In the genomic region with DNA sequence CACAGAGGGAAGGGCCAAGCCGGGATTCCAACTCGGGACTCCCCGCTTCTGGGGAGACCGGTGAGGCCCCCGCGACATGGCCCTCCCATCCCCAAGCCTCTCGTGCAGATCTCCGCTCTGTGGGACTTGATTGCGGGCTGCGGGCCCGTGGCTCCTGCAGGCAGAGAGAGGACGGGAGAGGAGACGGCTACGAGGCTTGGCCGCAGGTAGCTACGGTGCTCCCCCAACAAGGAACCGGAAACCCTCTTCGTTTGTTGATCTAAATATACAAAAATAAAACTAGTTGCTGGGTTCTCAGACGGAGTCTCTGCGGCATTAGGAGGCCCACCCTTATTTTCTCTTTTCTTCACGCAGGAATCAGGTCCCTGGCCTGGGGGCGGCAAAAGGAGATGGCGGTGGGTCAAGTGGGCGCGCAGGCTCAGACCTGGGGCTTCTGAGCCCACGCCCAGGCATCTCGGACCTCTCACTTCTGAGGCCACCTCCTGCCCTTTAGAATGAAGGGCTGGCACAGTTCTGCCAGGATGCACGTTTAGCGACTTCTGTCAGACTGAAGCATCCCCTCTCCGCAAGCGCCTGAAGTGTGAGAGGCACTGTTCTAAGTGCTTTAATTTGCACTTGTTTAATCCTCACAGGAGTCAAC, we compare ENCODE assay signal across 8 cellular contexts. TPM values are rescaled to one million over a fixed set of nuclear protein-coding genes. Genes with fewer than 3 reads are reported as not detected.
DNase-seq lines count a peak whose midpoint lies in the region; FAIRE-seq and TF ChIP-seq lines count a peak whose summit lies in the region.

No MANE protein-coding gene starts in this region.

- H2BK12ac ChIP-seq in H9 (ENCODE audit: insufficient read length, low read depth, low read length) = no peak overlapping the region

- H3K4me3 Mint-ChIP-seq in H9 = peak overlapping the region; percentile 85 to 92
- H3K4me3 Mint-ChIP-seq in activated naive CD8-positive, alpha-beta T cell treated with anti-CD3 and anti-CD28 coated beads for 36 hours = peak overlapping the region; percentile 86

- no peaks in the 10 kb centered on the region for H3K9me3 ChIP-seq in H9 (ENCODE audit: control insufficient read depth, low read depth, low read length)
- no peaks in the 10 kb centered on the region for H3K9me3 ChIP-seq in iPS-18a (ENCODE audit: control insufficient read depth, low read depth, low read length)

- no peak for FAIRE-seq in frontal cortex (lab: Jason Lieb, UNC)

- peaks cover 18% of the 10 kb centered on the region for H3K27me3 Mint-ChIP-seq in H9 (ENCODE audit: low read depth)
- H3K27me3 Mint-ChIP-seq in activated naive CD8-positive, alpha-beta T cell treated with anti-CD3 and anti-CD28 coated beads for 36 hours = no peaks in the 10 kb centered on the region

- no peak overlapping the region for H4K5ac ChIP-seq in H9 (ENCODE audit: insufficient read length, low read depth, low read length)

- no CpG with 5 or more reads among the region's 31 CpGs for WGBS in H9 (ENCODE audit: extremely low coverage, insufficient read length, low lambda C conversion rate)

- peak overlapping the region; percentile 72 for H3K4me2 ChIP-seq in H9 (ENCODE audit: insufficient read depth, insufficient read length, low read length)

- no peak for TF ChIP-seq CTCF in GM13977 (IDR thresholded peaks at IDR 0.05; ENCODE audit: extremely low read depth, insufficient read depth, missing control alignments)
- TF ChIP-seq CTCF in H9 (conservative IDR thresholded peaks at IDR 0.05) = no peak
- TF ChIP-seq CTCF in NB4 (IDR thresholded peaks at IDR 0.05; ENCODE audit: low read depth, low read length) = no peak

- H3K14ac ChIP-seq in H9 (ENCODE audit: insufficient read depth, low read length) = peak overlapping the region; percentile 72

- H2BK120ac ChIP-seq in H9 (ENCODE audit: low read depth, low read length, poor library complexity, severe bottlenecking) = no peak overlapping the region

- H3K36me3 ChIP-seq in iPS-18a (ENCODE audit: control insufficient read depth, low read depth, low read length) = no peaks in the 10 kb centered on the region

- H3K27me3 ChIP-seq in H9 (ENCODE audit: insufficient read depth, low read length) (no peaks in the 10 kb centered on the region; the same call in 1 of the 2 replicates), iPS-18a (ENCODE audit: control insufficient read depth, insufficient read depth, low read length) (peaks cover 20% of the 10 kb centered on the region)

- DNase-seq in GM13977 (ENCODE audit: low spot score) (peak; percentile 72), H9 (no peak), NB4 (ENCODE audit: low read depth) (no peak), NCI-H226 (no peak), frontal cortex (ENCODE audit: low spot score in 2 of 2) (no peak)
- DNase-seq in activated naive CD8-positive, alpha-beta T cell treated with anti-CD3 and anti-CD28 coated beads for 36 hours = peak; percentile 2
- DNase-seq in stimulated activated CD4-positive, alpha-beta T cell treated with anti-CD3 and anti-CD28 coated beads, Interleukin-1b, Interleukin-23, amount 100 ng/mL, for 48 hours = peak; percentile 10

- no peak overlapping the region for H3K23ac ChIP-seq in H9 (ENCODE audit: insufficient read length, low read depth, low read length)

- no peak overlapping the region for H4K8ac ChIP-seq in H9 (replicated peaks; ENCODE audit: insufficient read length, low read depth, low read length)

- H3K18ac ChIP-seq in H9 (ENCODE audit: insufficient read length, low read depth, low read length) = peak overlapping the region; percentile 41

- no peak overlapping the region for H3K56ac ChIP-seq in H9 (ENCODE audit: insufficient read length, low read depth, low read length)

- H2BK5ac ChIP-seq in H9 (ENCODE audit: insufficient read length, low read length) = no peak overlapping the region

- H4K20me1 ChIP-seq in H9 (ENCODE audit: control insufficient read depth, insufficient read depth, insufficient read length) = no peaks in the 10 kb centered on the region

- H4K91ac ChIP-seq in H9 (ENCODE audit: insufficient read length, low read depth, low read length) = no peak overlapping the region

- no peak overlapping the region for H2BK20ac ChIP-seq in H9 (ENCODE audit: low read depth, low read length, poor library complexity, severe bottlenecking)

- no peak overlapping the region for H3T11ph ChIP-seq in H9 (ENCODE audit: low read length)

- H3K23me2 ChIP-seq in H9 (ENCODE audit: insufficient read length, low read depth, low read length, poor library complexity, severe bottlenecking) = peaks cover 12% of the 10 kb centered on the region

- H3K27ac ChIP-seq in H9 (ENCODE audit: insufficient read length, low read depth, low read length) = no peak overlapping the region
- no peak overlapping the region for H3K27ac ChIP-seq in iPS-18a (ENCODE audit: low read length)

- H3K27ac Mint-ChIP-seq in H9 = no peak overlapping the region; a peak in 2 of 7 replicates
- peak overlapping the region; percentile 74 for H3K27ac Mint-ChIP-seq in activated naive CD8-positive, alpha-beta T cell treated with anti-CD3 and anti-CD28 coated beads for 36 hours

- H3K36me3 Mint-ChIP-seq in H9 (ENCODE audit: insufficient read depth in 1 of 3, low read depth in 3 of 3) = no peaks in the 10 kb centered on the region; a peak in 1 of 7 replicates
- no peaks in the 10 kb centered on the region for H3K36me3 Mint-ChIP-seq in activated naive CD8-positive, alpha-beta T cell treated with anti-CD3 and anti-CD28 coated beads for 36 hours

- no peak overlapping the region for H2AFZ ChIP-seq in H9 (ENCODE audit: low read length)

- H3K9ac ChIP-seq in H9 (ENCODE audit: extremely low read depth, insufficient read length, low read length) (peak overlapping the region; percentile 39), iPS-18a (ENCODE audit: low read length) (peak overlapping the region; percentile 48)

- in situ Hi-C loops in GM13977 (cut with MboI; ENCODE audit: low pct_unique_long_range_greater_than_20kb, low sequenced_read_pairs, unreplicated experiment) = no loop called here

- H3K4me3 ChIP-seq in NB4 (ENCODE audit: low read depth, low read length) (peak overlapping the region; percentile 56), iPS-18a (ENCODE audit: low read length) (peak overlapping the region; percentile 84)

- no peak overlapping the region for H2BK15ac ChIP-seq in H9 (ENCODE audit: low read depth, low read length)

- H3K79me1 ChIP-seq in H9 (ENCODE audit: insufficient read depth, low read depth, low read length, poor library complexity, severe bottlenecking) = no peaks in the 10 kb centered on the region

- no peak for TF ChIP-seq POLR2A in NB4 (IDR thresholded peaks at IDR 0.05; ENCODE audit: extremely low read depth, insufficient read length)

- H3K4me1 ChIP-seq in H9 (ENCODE audit: insufficient read depth, low read length) (peaks cover 4% of the 10 kb centered on the region; the same call in 1 of the 2 replicates), iPS-18a (ENCODE audit: control insufficient read depth, low read depth, low read length) (peaks cover 13% of the 10 kb centered on the region)

- H2AK5ac ChIP-seq in H9 (ENCODE audit: insufficient read length, low read length) = no peak overlapping the region

- no peak overlapping the region for H3K4ac ChIP-seq in H9 (ENCODE audit: low read depth, low read length)

- H3K79me2 ChIP-seq in H9 (ENCODE audit: insufficient read depth, low read length) = 0 out of 2 replicates have a peak, but pooled peaks cover 2% of the 10 kb centered on the region

- no peaks in the 10 kb centered on the region for H3K9me3 Mint-ChIP-seq in H9
- peaks cover 2% of the 10 kb centered on the region for H3K9me3 Mint-ChIP-seq in activated naive CD8-positive, alpha-beta T cell treated with anti-CD3 and anti-CD28 coated beads for 36 hours

- H3K4me1 Mint-ChIP-seq in H9 = peaks cover 25 to 28% of the 10 kb centered on the region in 2 experiments
- H3K4me1 Mint-ChIP-seq in activated naive CD8-positive, alpha-beta T cell treated with anti-CD3 and anti-CD28 coated beads for 36 hours = peaks cover 14% of the 10 kb centered on the region

RNA-seq across cellular contexts. Expression of a gene that starts 10.9 kb away (rescaled TPM):
- total RNA-seq in H9 (2021) = 29.8 and 30.2 TPM in 2 replicates
- 10 to 100 TPM; 14.5 to 16.2 TPM for total RNA-seq in activated naive CD8-positive, alpha-beta T cell treated with anti-CD3 and anti-CD28 coated beads for 36 hours
- total RNA-seq in frontal cortex = 34.2 TPM

Comparison
In these comparisons a context has a peak if more than half of its experiments do, and no peak if none do; other contexts are left out.
1. DNase-seq: peak in GM13977 (single experiment), activated naive CD8-positive, alpha-beta T cell treated with anti-CD3 and anti-CD28 coated beads for 36 hours (single experiment) and stimulated activated CD4-positive, alpha-beta T cell treated with anti-CD3 and anti-CD28 coated beads, Interleukin-1b, Interleukin-23, amount 100 ng/mL, for 48 hours (single experiment); none in H9 (single experiment), NB4 (single experiment), NCI-H226 (single experiment) and frontal cortex (0 of 2).